In the genomic region with DNA sequence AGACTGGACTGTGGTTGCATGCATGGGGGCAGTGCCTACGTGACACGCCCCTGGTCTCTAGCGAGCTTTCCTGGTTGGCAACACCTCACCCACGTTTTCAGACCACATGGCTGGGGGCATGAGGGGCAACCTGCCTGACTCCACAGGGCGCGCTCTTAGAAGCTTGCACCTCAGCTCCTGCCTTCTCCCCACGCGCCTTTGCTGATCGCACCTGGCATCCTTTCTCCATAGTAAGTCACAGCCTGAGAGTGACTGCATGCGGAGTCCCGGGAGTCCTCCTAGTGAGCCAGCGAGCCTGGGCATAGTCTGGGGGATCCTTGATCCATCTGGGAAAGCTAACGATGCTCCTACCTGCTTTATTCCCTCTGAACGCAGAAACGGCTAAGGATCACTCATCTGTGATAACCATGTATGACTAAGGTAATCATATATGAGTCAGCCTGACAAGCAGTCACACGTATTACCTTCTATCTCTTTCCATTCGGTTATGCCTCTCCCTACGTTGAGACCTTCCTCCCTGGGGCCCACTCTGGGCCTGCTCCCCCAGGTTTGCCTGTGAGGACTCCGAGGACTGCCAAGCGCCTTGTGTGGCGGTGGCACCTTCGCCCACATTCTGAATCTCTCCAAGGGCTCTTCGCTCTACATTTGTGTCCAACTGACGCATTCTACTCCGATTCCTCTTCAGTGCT, we compare ENCODE assay signal across 19 cellular contexts. TPM values are rescaled to one million over a fixed set of nuclear protein-coding genes. Genes with fewer than 3 reads are reported as not detected.
DNase-seq lines count a peak whose midpoint lies in the region; ATAC-seq and TF ChIP-seq lines count a peak whose summit lies in the region.
"Had no signal": no experiment of that assay in that cellular context is flagged by ENCODE, and none has a peak within 500 bp of the region (broad histone marks: within the 10 kb centered on the region; RNA-seq: fewer than 3 reads in every experiment).

No MANE protein-coding gene starts in this region.

- TF ChIP-seq CTCF in WTC11 (IDR thresholded peaks at IDR 0.05) (no peak), glutamatergic neuron (IDR thresholded peaks at IDR 0.05; ENCODE audit: partially characterized antibody, unreplicated experiment) (no peak)

- H3K9me3 Mint-ChIP-seq in WTC11 (no peaks in the 10 kb centered on the region), glutamatergic neuron (ENCODE audit: unreplicated experiment) (peaks cover 8% of the 10 kb centered on the region)
- peaks cover 2% of the 10 kb centered on the region for H3K9me3 Mint-ChIP-seq in activated naive CD8-positive, alpha-beta T cell treated with anti-CD3 and anti-CD28 coated beads, Interleukin-2, amount 50 U/mL, for 24 hours
- H3K9me3 Mint-ChIP-seq: activated CD4-positive, alpha-beta T cell treated with anti-CD3 and anti-CD28 coated beads, Interleukin-2, amount 10 ng/mL, durations not matched to agents 24 days and 14 days had no signal

- H3K4me1 Mint-ChIP-seq in WTC11 (peaks cover 20% of the 10 kb centered on the region), glutamatergic neuron (ENCODE audit: low read depth, unreplicated experiment) (peaks cover 12% of the 10 kb centered on the region)
- peaks cover 24% of the 10 kb centered on the region for H3K4me1 Mint-ChIP-seq in activated naive CD8-positive, alpha-beta T cell treated with anti-CD3 and anti-CD28 coated beads, Interleukin-2, amount 50 U/mL, for 24 hours

- H3K36me3 Mint-ChIP-seq in WTC11: peaks cover 39% of the 10 kb centered on the region
- peaks cover 6% of the 10 kb centered on the region for H3K36me3 Mint-ChIP-seq in glutamatergic neuron (ENCODE audit: unreplicated experiment)
- H3K36me3 Mint-ChIP-seq in activated naive CD8-positive, alpha-beta T cell treated with anti-CD3 and anti-CD28 coated beads, Interleukin-2, amount 50 U/mL, for 24 hours (ENCODE audit: low read depth): peaks cover 11% of the 10 kb centered on the region

- POLR2A ChIA-PET in WTC11 (lab: Charles Lee): no interaction called here

- ATAC-seq in WTC11: no peak
- no peak for ATAC-seq in activated naive CD8-positive, alpha-beta T cell treated with anti-CD3 and anti-CD28 coated beads, Interleukin-2, amount 50 U/mL, for 24 hours
- ATAC-seq: lower lobe of right lung had no signal

- H3K4me3 Mint-ChIP-seq in WTC11: no peak overlapping the region
- H3K4me3 Mint-ChIP-seq in glutamatergic neuron (ENCODE audit: unreplicated experiment): no peak overlapping the region
- H3K4me3 Mint-ChIP-seq in activated naive CD8-positive, alpha-beta T cell treated with anti-CD3 and anti-CD28 coated beads, Interleukin-2, amount 50 U/mL, for 24 hours: no peak overlapping the region
- H3K4me3 Mint-ChIP-seq: activated CD4-positive, alpha-beta T cell treated with anti-CD3 and anti-CD28 coated beads, Interleukin-2, amount 10 ng/mL, durations not matched to agents 24 days and 14 days had no signal

- H3K27me3 Mint-ChIP-seq in WTC11 (ENCODE audit: low read depth) (peaks cover 3% of the 10 kb centered on the region; the same call in 1 of the 2 replicates), glutamatergic neuron (ENCODE audit: unreplicated experiment) (peaks cover 7% of the 10 kb centered on the region)
- no peaks in the 10 kb centered on the region for H3K27me3 Mint-ChIP-seq in activated naive CD8-positive, alpha-beta T cell treated with anti-CD3 and anti-CD28 coated beads, Interleukin-2, amount 50 U/mL, for 24 hours
- H3K27me3 Mint-ChIP-seq: CD4-positive, CD25-positive, alpha-beta regulatory T cell had no signal

- CTCF ChIA-PET in WTC11 (lab: Charles Lee): no interaction called here

- DNase-seq in A172 (ENCODE audit: low spot score) (peak; percentile 18), HPDE6-E6E7 (ENCODE audit: extremely low spot score) (peak; percentile 97), WTC11 (ENCODE audit: low spot score) (no peak), glutamatergic neuron (no peak), T1000 (lab: John Stamatoyannopoulos, UW) (no peak), OCI-M2 (lab: John Stamatoyannopoulos, UW; ENCODE audit: unreplicated experiment) (no peak)
- no peak for DNase-seq in activated effector memory CD4-positive, alpha-beta T cell treated with Interleukin-2 at 50 U/mL for 16 hours
- no peak for DNase-seq in activated naive CD8-positive, alpha-beta T cell treated with anti-CD3 and anti-CD28 coated beads, Interleukin-2, amount 50 U/mL, for 24 hours
- DNase-seq: activated CD4-positive, alpha-beta T cell treated with anti-CD3 and anti-CD28 coated beads, Interleukin-2, amount 10 ng/mL, durations not matched to agents 24 days and 14 days; CD4-positive, CD25-positive, alpha-beta regulatory T cell; DMS53; GM23248; hippocampal formation; lower lobe of right lung; NCI-H1048; NCI-H526 treated with DMSO at 0.1 percent for 48 hours; SHP77 treated with DMSO at 0.1 percent for 48 hours; stimulated activated CD4-positive, alpha-beta T cell treated with anti-CD3 and anti-CD28 coated beads, Interleukin-12 subunit alpha, Interleukin-12 subunit beta, amount 100 ng/mL, for 4 hours; substantia nigra had no signal

- H3K27ac Mint-ChIP-seq in WTC11 (peak overlapping the region; percentile 41; the same call in 1 of the 2 replicates), glutamatergic neuron (ENCODE audit: unreplicated experiment) (peak overlapping the region; percentile 56)
- no peak overlapping the region for H3K27ac Mint-ChIP-seq in activated naive CD8-positive, alpha-beta T cell treated with anti-CD3 and anti-CD28 coated beads, Interleukin-2, amount 50 U/mL, for 24 hours
- H3K27ac Mint-ChIP-seq: activated CD4-positive, alpha-beta T cell treated with anti-CD3 and anti-CD28 coated beads, Interleukin-2, amount 10 ng/mL, durations not matched to agents 24 days and 14 days had no signal

TF ChIP-seq in WTC11, 78 proteins besides CTCF, POLR2A, EP300 and RAD21 (continues in another document):
- TF ChIP-seq, protein P1, sequence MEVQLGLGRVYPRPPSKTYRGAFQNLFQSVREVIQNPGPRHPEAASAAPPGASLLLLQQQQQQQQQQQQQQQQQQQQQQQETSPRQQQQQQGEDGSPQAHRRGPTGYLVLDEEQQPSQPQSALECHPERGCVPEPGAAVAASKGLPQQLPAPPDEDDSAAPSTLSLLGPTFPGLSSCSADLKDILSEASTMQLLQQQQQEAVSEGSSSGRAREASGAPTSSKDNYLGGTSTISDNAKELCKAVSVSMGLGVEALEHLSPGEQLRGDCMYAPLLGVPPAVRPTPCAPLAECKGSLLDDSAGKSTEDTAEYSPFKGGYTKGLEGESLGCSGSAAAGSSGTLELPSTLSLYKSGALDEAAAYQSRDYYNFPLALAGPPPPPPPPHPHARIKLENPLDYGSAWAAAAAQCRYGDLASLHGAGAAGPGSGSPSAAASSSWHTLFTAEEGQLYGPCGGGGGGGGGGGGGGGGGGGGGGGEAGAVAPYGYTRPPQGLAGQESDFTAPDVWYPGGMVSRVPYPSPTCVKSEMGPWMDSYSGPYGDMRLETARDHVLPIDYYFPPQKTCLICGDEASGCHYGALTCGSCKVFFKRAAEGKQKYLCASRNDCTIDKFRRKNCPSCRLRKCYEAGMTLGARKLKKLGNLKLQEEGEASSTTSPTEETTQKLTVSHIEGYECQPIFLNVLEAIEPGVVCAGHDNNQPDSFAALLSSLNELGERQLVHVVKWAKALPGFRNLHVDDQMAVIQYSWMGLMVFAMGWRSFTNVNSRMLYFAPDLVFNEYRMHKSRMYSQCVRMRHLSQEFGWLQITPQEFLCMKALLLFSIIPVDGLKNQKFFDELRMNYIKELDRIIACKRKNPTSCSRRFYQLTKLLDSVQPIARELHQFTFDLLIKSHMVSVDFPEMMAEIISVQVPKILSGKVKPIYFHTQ (CRISPR knock-in tag; IDR thresholded peaks at IDR 0.05): no peak
- no peak for TF ChIP-seq ESRRA (CRISPR knock-in tag; IDR thresholded peaks at IDR 0.05; ENCODE audit: borderline replicate concordance)
- TF ChIP-seq ZNF263 (CRISPR knock-in tag; IDR thresholded peaks at IDR 0.05; ENCODE audit: low read depth): no peak
- no peak for TF ChIP-seq ETV6 (CRISPR knock-in tag; IDR thresholded peaks at IDR 0.05)
- TF ChIP-seq PRRX2 (CRISPR knock-in tag; IDR thresholded peaks at IDR 0.05): no peak
- TF ChIP-seq FOXP4 (CRISPR knock-in tag; IDR thresholded peaks at IDR 0.05): no peak
- TF ChIP-seq, protein P2, sequence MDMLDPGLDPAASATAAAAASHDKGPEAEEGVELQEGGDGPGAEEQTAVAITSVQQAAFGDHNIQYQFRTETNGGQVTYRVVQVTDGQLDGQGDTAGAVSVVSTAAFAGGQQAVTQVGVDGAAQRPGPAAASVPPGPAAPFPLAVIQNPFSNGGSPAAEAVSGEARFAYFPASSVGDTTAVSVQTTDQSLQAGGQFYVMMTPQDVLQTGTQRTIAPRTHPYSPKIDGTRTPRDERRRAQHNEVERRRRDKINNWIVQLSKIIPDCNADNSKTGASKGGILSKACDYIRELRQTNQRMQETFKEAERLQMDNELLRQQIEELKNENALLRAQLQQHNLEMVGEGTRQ (CRISPR knock-in tag; IDR thresholded peaks at IDR 0.05): no peak

RNA-seq across cellular contexts. Expression of gene TCFL5, which starts 4.5 kb away (rescaled TPM):
- 23.7 and 24.1 TPM in 2 replicates for total RNA-seq in A172 (2014; rRNA removed; shearing (Covaris generic))
- total RNA-seq in WTC11 (2021) (19.7 to 20.4 TPM (median 20.3 TPM) in 3 replicates), glutamatergic neuron (ENCODE audit: unreplicated experiment) (12.6 TPM)

RNA-seq across cellular contexts. Expression of gene COL9A3, which starts 40.2 kb away (rescaled TPM):
- total RNA-seq in A172 (2014; rRNA removed; shearing (Covaris generic)): 1.9 and 2.8 TPM in 2 replicates
- 115 to 136 TPM (median 123 TPM) in 3 replicates for total RNA-seq in WTC11 (2021)
- total RNA-seq in glutamatergic neuron (ENCODE audit: unreplicated experiment): 78.7 TPM
- total RNA-seq: activated CD4-positive, alpha-beta T cell treated with anti-CD3 and anti-CD28 coated beads, Interleukin-2, amount 10 ng/mL, durations not matched to agents 24 days and 14 days; CD4-positive, CD25-positive, alpha-beta regulatory T cell; GM23248 had no signal

RNA-seq across cellular contexts. Expression of gene OGFR, which starts 52.4 kb away (rescaled TPM):
- 66.0 and 90.7 TPM in 2 replicates for total RNA-seq in A172 (2014; rRNA removed; shearing (Covaris generic))
- total RNA-seq in WTC11 (2021) (32.5 to 43.3 TPM (median 33.8 TPM) in 3 replicates), glutamatergic neuron (ENCODE audit: unreplicated experiment) (70.5 TPM)

Comparison
In these comparisons a context has a peak if more than half of its experiments do, and no peak if none do; other contexts are left out.
1. DNase-seq: peak in A172 (single experiment) and HPDE6-E6E7 (single experiment); none in WTC11 (single experiment), glutamatergic neuron (single experiment), activated effector memory CD4-positive, alpha-beta T cell treated with Interleukin-2 at 50 U/mL for 16 hours (single experiment), T1000 (single experiment), activated naive CD8-positive, alpha-beta T cell treated with anti-CD3 and anti-CD28 coated beads, Interleukin-2, amount 50 U/mL, for 24 hours (single experiment) and OCI-M2 (single experiment).
2. RNA of gene COL9A3, which starts 40.2 kb away (total RNA-seq): 115 to 136 TPM in WTC11 and 78.7 TPM in glutamatergic neuron (single experiment); 1.9 to 2.8 TPM in A172; every median in the first group is over 10 times any median in the second.